Comparison of ENCODE assay signal across 8 cellular contexts in genomic region chr17:42276609-42277341, GRCh38. TPM values are rescaled to one million over a fixed set of nuclear protein-coding genes. Genes with fewer than 3 reads are reported as not detected.
A peak's percentile ranks its signal among the peaks of the same experiment; 100 is the strongest.
DNase-seq lines count a peak whose midpoint lies in the region; ATAC-seq and TF ChIP-seq lines count a peak whose summit lies in the region.

No MANE protein-coding gene starts in this region.

- DNase-seq in ACHN (peak; percentile 84), WERI-Rb-1 (peak; percentile 48), epithelial cell of proximal tubule (ENCODE audit: low read depth) (no peak), thyroid gland (peak; percentile 78 to 81)

- no peaks in the 10 kb centered on the region for H3K36me3 ChIP-seq in KMS-11 (ENCODE audit: insufficient read depth)
- H3K36me3 ChIP-seq in WERI-Rb-1 = no peaks in the 10 kb centered on the region
- H3K36me3 ChIP-seq in thyroid gland = no peaks in the 10 kb centered on the region

- peaks cover 39% of the 10 kb centered on the region; the same call in 1 of the 2 replicates for H3K79me2 ChIP-seq in KMS-11 (ENCODE audit: insufficient read depth, low read depth)

- no peak overlapping the region for H3K4me3 ChIP-seq in KMS-11 (IDR thresholded peaks at IDR 0.05; ENCODE audit: insufficient read depth, low read depth, low read length)
- peak overlapping the region; percentile 82 for H3K4me3 ChIP-seq in WERI-Rb-1 (ENCODE audit: low read depth, low read length)
- peak overlapping the region; percentile 66 for H3K4me3 ChIP-seq in epithelial cell of proximal tubule (ENCODE audit: low read depth, low read length)
- H3K4me3 ChIP-seq in mononuclear cell (ENCODE audit: low read length) = peak overlapping the region; percentile 62
- peak overlapping the region in 2 of 3 donors; percentile 7 to 81 for H3K4me3 ChIP-seq in thyroid gland (replicated peaks in 1 of 3)

- H3K27ac ChIP-seq in KMS-11 = peak overlapping the region; percentile 33; the same call in 1 of the 2 replicates
- peak overlapping the region; percentile 77 for H3K27ac ChIP-seq in WERI-Rb-1
- H3K27ac ChIP-seq in thyroid gland = peak overlapping the region; percentile 47 to 85 (median 54)

- no peaks in the 10 kb centered on the region; the same call in 1 of the 2 replicates for H3K27me3 ChIP-seq in KMS-11 (ENCODE audit: insufficient read depth, low read depth)
- H3K27me3 ChIP-seq in WERI-Rb-1 (ENCODE audit: insufficient read depth, low read depth, severe bottlenecking) = no peaks in the 10 kb centered on the region
- no peaks in the 10 kb centered on the region for H3K27me3 ChIP-seq in mononuclear cell (ENCODE audit: insufficient read depth, low read length)
- H3K27me3 ChIP-seq in thyroid gland = no peaks in the 10 kb centered on the region

- peak overlapping the region; percentile 77 for H3K4me2 ChIP-seq in KMS-11

- WGBS in thyroid gland, 2 donors = 5 to 12% methylated on average over 11 to 14 of the region's 44 CpGs

- TF ChIP-seq POLR2A in thyroid gland (IDR thresholded peaks at IDR 0.05) = peak in 1 of 2 donors; percentile 16

- H3K9me3 ChIP-seq in WERI-Rb-1 (ENCODE audit: severe bottlenecking) (no peaks in the 10 kb centered on the region), mononuclear cell (ENCODE audit: low read depth, low read length) (no peaks in the 10 kb centered on the region), thyroid gland (no peaks in the 10 kb centered on the region)

- TF ChIP-seq CTCF in KMS-11 (conservative IDR thresholded peaks at IDR 0.05; ENCODE audit: low read depth, low read length) = no peak
- TF ChIP-seq CTCF in WERI-Rb-1 (IDR thresholded peaks at IDR 0.05; ENCODE audit: low read depth, low read length) = no peak
- TF ChIP-seq CTCF in epithelial cell of proximal tubule (conservative IDR thresholded peaks at IDR 0.05; ENCODE audit: low read depth, low read length) = no peak
- no peak for TF ChIP-seq CTCF in thyroid gland (IDR thresholded peaks at IDR 0.05)

- in situ Hi-C loops in ACHN (cut with HindIII; ENCODE audit: low pct_ligation_motif_present, low pct_unique_long_range_greater_than_20kb, low sequenced_read_pairs) = no loop called here

- H3K4me1 ChIP-seq in KMS-11 (ENCODE audit: low read depth, poor library complexity, severe bottlenecking) = peaks cover 19% of the 10 kb centered on the region
- peaks cover 39% of the 10 kb centered on the region for H3K4me1 ChIP-seq in mononuclear cell (ENCODE audit: insufficient read depth, low read length)
- peaks cover 4 to 15% of the 10 kb centered on the region in 2 donors for H3K4me1 ChIP-seq in thyroid gland

- peak overlapping the region; percentile 99 for H2AFZ ChIP-seq in KMS-11 (ENCODE audit: low read depth)

- ATAC-seq in GM18909 (IDR thresholded peaks at IDR 0.05; ENCODE audit: poor library complexity, unreplicated experiment) = peak; percentile 17
- no peak for ATAC-seq in HG02623 (IDR thresholded peaks at IDR 0.05; ENCODE audit: unreplicated experiment)

- peak overlapping the region; percentile 93 for H3K9ac ChIP-seq in KMS-11

- intact Hi-C loops in thyroid gland (cut with DNase I) = no loop called here

- H4K20me1 ChIP-seq in KMS-11 (ENCODE audit: insufficient read depth) = no peaks in the 10 kb centered on the region

RNA-seq across cellular contexts. Expression of gene STAT5B, which starts 0.6 kb away (rescaled TPM):
- total RNA-seq in epithelial cell of proximal tubule (16.0 and 19.5 TPM in 2 replicates), mononuclear cell (60.2 TPM), thyroid gland (10 to 100 TPM; 57.6 to 72.6 (median 63.3) TPM)

RNA-seq across cellular contexts. Expression of gene STAT5A, which starts 11.5 kb away (rescaled TPM):
- total RNA-seq in epithelial cell of proximal tubule (10.9 and 11.3 TPM in 2 replicates), mononuclear cell (117 TPM), thyroid gland (10 to 100 TPM; 31.9 to 46.1 (median 34.0) TPM)
